13 cellular contexts compared by ENCODE assay signal in the genomic region with DNA sequence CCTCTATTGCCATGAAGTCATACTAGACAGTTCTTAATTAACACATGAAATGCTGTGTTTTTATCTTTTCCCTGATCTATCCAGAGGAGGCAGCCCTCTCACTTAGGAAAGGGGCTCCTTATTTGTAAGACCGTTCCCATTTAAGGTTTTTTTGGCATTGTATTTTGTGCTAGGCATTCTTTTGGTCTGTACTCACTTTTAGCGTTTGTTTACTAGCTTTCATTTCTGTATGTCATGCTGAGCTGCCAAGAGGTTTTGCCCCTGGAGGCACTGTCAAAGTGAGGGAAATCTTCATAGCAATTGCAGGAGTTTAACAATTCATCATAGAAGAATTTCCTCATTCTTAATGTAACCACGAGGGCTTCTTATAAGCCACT. TPM values are rescaled to one million over a fixed set of nuclear protein-coding genes. Genes with fewer than 3 reads are reported as not detected.
A peak's percentile ranks its signal among the peaks of the same experiment; 100 is the strongest.
DNase-seq lines count a peak whose midpoint lies in the region; ATAC-seq, FAIRE-seq and TF ChIP-seq lines count a peak whose summit lies in the region.
"Had no signal": no experiment of that assay in that cellular context is flagged by ENCODE, and none has a peak within 500 bp of the region (broad histone marks: within the 10 kb centered on the region; RNA-seq: fewer than 3 reads in every experiment).

No MANE protein-coding gene starts in this region.

- H3K4me3 ChIP-seq in HAP-1 (no peak overlapping the region), astrocyte (ENCODE audit: insufficient read depth, low read depth, low read length) (no peak overlapping the region), uterus (no peak overlapping the region)
- H3K4me3 ChIP-seq: ascending aorta had no signal

- no peaks in the 10 kb centered on the region for H3K27me3 Mint-ChIP-seq in astrocyte (ENCODE audit: low read depth, unreplicated experiment)

- H3K36me3 ChIP-seq in HAP-1 (replicated peaks) (peaks cover 39% of the 10 kb centered on the region), astrocyte (ENCODE audit: insufficient read depth, low read length) (peaks cover 2% of the 10 kb centered on the region), uterus (no peaks in the 10 kb centered on the region)

- peak overlapping the region; percentile 22 for H3K27ac ChIP-seq in astrocyte (ENCODE audit: low read depth, low read length)
- H3K27ac ChIP-seq in uterus: peak overlapping the region; percentile 13 to 28

- intact Hi-C loops in uterus (cut with DNase I; ENCODE audit: low total_unique reads): no loop called here

- H3K4me3 Mint-ChIP-seq in astrocyte (ENCODE audit: unreplicated experiment): no peak overlapping the region
- H3K4me3 Mint-ChIP-seq: neural crest cell, WTC11 had no signal

- H3K4me2 ChIP-seq in astrocyte (ENCODE audit: low read length): peak overlapping the region; percentile 49

- no peak for TF ChIP-seq POLR2A in uterus (IDR thresholded peaks at IDR 0.05)

- H3K9me3 Mint-ChIP-seq in astrocyte (ENCODE audit: unreplicated experiment): peaks cover 2% of the 10 kb centered on the region
- H3K9me3 Mint-ChIP-seq: WTC11 had no signal

- H3K9ac ChIP-seq in astrocyte (ENCODE audit: low read length): no peak overlapping the region

- in situ Hi-C loops in HAP-1 (cut with MboI; ENCODE audit: low sequenced_read_pairs): loop anchor here (25.0 kb wide), 2 partner anchors 242 to 742 kb away; a partner anchor contains a TSS

- peaks cover 22% of the 10 kb centered on the region for H3K4me1 Mint-ChIP-seq in astrocyte (ENCODE audit: low read depth, unreplicated experiment)
- H3K4me1 Mint-ChIP-seq: neural crest cell, WTC11 had no signal

- ATAC-seq in GM21825 (IDR thresholded peaks at IDR 0.05; ENCODE audit: unreplicated experiment): no peak
- no peak for ATAC-seq in GM18867 (IDR thresholded peaks at IDR 0.05; ENCODE audit: unreplicated experiment)
- ATAC-seq: WTC11 had no signal

- no peaks in the 10 kb centered on the region for H3K9me3 ChIP-seq in HAP-1
- no peaks in the 10 kb centered on the region for H3K9me3 ChIP-seq in astrocyte (ENCODE audit: insufficient read depth, low read depth, low read length)
- no peaks in the 10 kb centered on the region for H3K9me3 ChIP-seq in uterus
- H3K9me3 ChIP-seq: ascending aorta had no signal

- peak overlapping the region; percentile 84 for H3K27ac Mint-ChIP-seq in astrocyte (ENCODE audit: unreplicated experiment)
- H3K27ac Mint-ChIP-seq: WTC11 had no signal

- no peaks in the 10 kb centered on the region for H3K79me2 ChIP-seq in astrocyte (ENCODE audit: insufficient read depth, low read length)

- H3K36me3 Mint-ChIP-seq in astrocyte (ENCODE audit: low read depth, unreplicated experiment): peaks cover 20% of the 10 kb centered on the region

- peak; percentile 87 for FAIRE-seq in astrocyte (lab: Jason Lieb, UNC)

- H2AFZ ChIP-seq in astrocyte (ENCODE audit: low read depth, low read length): no peak overlapping the region

- TF ChIP-seq CTCF in astrocyte (IDR thresholded peaks at IDR 0.05; ENCODE audit: insufficient read depth, low read depth, low read length) (no peak), uterus (IDR thresholded peaks at IDR 0.05) (no peak)

- no peaks in the 10 kb centered on the region for H4K20me1 ChIP-seq in astrocyte (ENCODE audit: insufficient read depth, low read length)

- DNase-seq in HAP-1 (ENCODE audit: low spot score in 2 of 2): peak; percentile 17 to 45
- peak; percentile 60 for DNase-seq in astrocyte (ENCODE audit: low read depth)
- peak; percentile 37 for DNase-seq in glomerular visceral epithelial cell (ENCODE audit: extremely low spot score)
- no peak for DNase-seq in uterus
- no peak for DNase-seq in stimulated activated naive CD4-positive, alpha-beta T cell treated with Interleukin-2 at 50 U/mL for 16 hours (lab: John Stamatoyannopoulos, UW)
- DNase-seq: activated T-cell treated with anti-CD3 and anti-CD28 coated beads, Interleukin-2, amount 50 U/mL, for 1 hour; NCI-H1105 treated with DMSO at 0.1 percent for 48 hours; SHP77 treated with DMSO at 0.1 percent for 48 hours had no signal

- H3K4me1 ChIP-seq in HAP-1: peaks cover 14% of the 10 kb centered on the region
- H3K4me1 ChIP-seq in astrocyte (ENCODE audit: insufficient read depth, low read length): peaks cover 15% of the 10 kb centered on the region
- peaks cover 0 to 4% of the 10 kb centered on the region in 2 donors for H3K4me1 ChIP-seq in uterus
- H3K4me1 ChIP-seq: ascending aorta had no signal

- H3K27me3 ChIP-seq in HAP-1 (ENCODE audit: low read depth) (no peaks in the 10 kb centered on the region), astrocyte (ENCODE audit: insufficient read depth, low read length) (no peaks in the 10 kb centered on the region), uterus (no peaks in the 10 kb centered on the region)
- H3K27me3 ChIP-seq: ascending aorta had no signal

RNA-seq across cellular contexts. Expression of a gene that starts 59.5 kb away (rescaled TPM):
- total RNA-seq in astrocyte (35.8 and 38.7 TPM in 2 replicates), uterus (10 to 100 TPM; 19.0 to 78.1 (median 47.5) TPM)

Comparison
In these comparisons a context has a peak if more than half of its experiments do, and no peak if none do; other contexts are left out.
1. DNase-seq: peak in HAP-1 (2 of 2), astrocyte (single experiment) and glomerular visceral epithelial cell (single experiment); none in uterus (0 of 2) and stimulated activated naive CD4-positive, alpha-beta T cell treated with Interleukin-2 at 50 U/mL for 16 hours (single experiment).